Comparison of ENCODE assay signal across 8 cellular contexts in the genomic region with DNA sequence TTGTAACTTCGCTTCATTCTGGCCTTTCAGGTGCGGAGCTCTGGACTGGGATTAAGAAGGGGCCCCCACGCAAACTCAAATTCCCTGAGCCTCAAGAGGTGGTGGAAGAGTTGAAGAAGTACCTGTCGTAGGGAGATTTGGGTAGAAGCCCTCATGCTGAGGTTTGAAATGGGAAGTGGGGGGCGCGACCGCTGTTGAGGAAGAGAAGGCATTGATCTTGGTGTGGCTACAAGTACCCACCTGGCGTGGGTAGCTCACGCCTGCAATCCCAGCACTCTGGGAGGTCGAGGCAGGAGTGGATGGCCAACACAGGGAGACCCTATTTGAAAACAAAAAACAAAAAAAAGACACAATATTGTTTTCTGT. TPM values are rescaled to one million over a fixed set of nuclear protein-coding genes. Genes with fewer than 3 reads are reported as not detected.
DNase-seq lines count a peak whose midpoint lies in the region; ATAC-seq and TF ChIP-seq lines count a peak whose summit lies in the region.

No MANE protein-coding gene starts in this region.

- H3K4me1 Mint-ChIP-seq in activated CD4-positive, alpha-beta T cell treated with anti-CD3 and anti-CD28 coated beads, Interleukin-2, amount 10 ng/mL, durations not matched to agents 7 days and 5 days = peaks cover 42% of the 10 kb centered on the region

- H3K9me3 ChIP-seq in thoracic aorta = no peaks in the 10 kb centered on the region

- peaks cover 2% of the 10 kb centered on the region for H3K36me3 ChIP-seq in kidney epithelial cell (ENCODE audit: control insufficient read depth, insufficient read depth, low read length)
- peaks cover 30% of the 10 kb centered on the region for H3K36me3 ChIP-seq in thoracic aorta

- ATAC-seq in activated naive CD4-positive, alpha-beta T cell treated with anti-CD3 and anti-CD28 coated beads, Interleukin-2, amount 50 U/mL, for 72 hours = no peak
- no peak for ATAC-seq in thoracic aorta (ENCODE audit: insufficient number of reproducible peaks, low FRiP score, low read depth)

- peak overlapping the region; percentile 94 for H3K27ac Mint-ChIP-seq in activated CD4-positive, alpha-beta T cell treated with anti-CD3 and anti-CD28 coated beads, Interleukin-2, amount 10 ng/mL, durations not matched to agents 7 days and 5 days
- H3K27ac Mint-ChIP-seq in activated naive CD4-positive, alpha-beta T cell treated with anti-CD3 and anti-CD28 coated beads, Interleukin-2, amount 50 U/mL, for 72 hours = peak overlapping the region; percentile 99

- POLR2A ChIA-PET in activated CD4-positive, alpha-beta T cell treated with anti-CD3 and anti-CD28 coated beads, Interleukin-2, amount 10 ng/mL, durations not matched to agents 7 days and 5 days (lab: Charles Lee) = interaction anchor here (1.0 to 1.1 kb wide), 2 partner anchors 50 to 81 kb away, joined by 3 to 4 read pairs; no protein-coding TSS in a partner anchor

- CTCF ChIA-PET in activated CD4-positive, alpha-beta T cell treated with anti-CD3 and anti-CD28 coated beads, Interleukin-2, amount 10 ng/mL, durations not matched to agents 7 days and 5 days (lab: Charles Lee) = interaction anchor here (0.9 to 2.8 kb wide), 4 partner anchors 17 to 61 kb away, joined by 3 to 13 read pairs (median 5); no protein-coding TSS in a partner anchor

- H3K4me3 Mint-ChIP-seq in activated CD4-positive, alpha-beta T cell treated with anti-CD3 and anti-CD28 coated beads, Interleukin-2, amount 10 ng/mL, durations not matched to agents 7 days and 5 days = peak overlapping the region; percentile 98

- H3K36me3 Mint-ChIP-seq in activated CD4-positive, alpha-beta T cell treated with anti-CD3 and anti-CD28 coated beads, Interleukin-2, amount 10 ng/mL, durations not matched to agents 7 days and 5 days (ENCODE audit: low read depth) = peaks cover 57% of the 10 kb centered on the region
- H3K36me3 Mint-ChIP-seq in activated naive CD4-positive, alpha-beta T cell treated with anti-CD3 and anti-CD28 coated beads, Interleukin-2, amount 50 U/mL, for 72 hours = peaks cover 30 to 42% of the 10 kb centered on the region in 2 donors

- H3K27me3 ChIP-seq in kidney epithelial cell (ENCODE audit: control insufficient read depth, insufficient read depth, low read length) = no peaks in the 10 kb centered on the region
- H3K27me3 ChIP-seq in thoracic aorta (replicated peaks; ENCODE audit: insufficient read depth) = no peaks in the 10 kb centered on the region

- peak overlapping the region; percentile 84 to 95 for H3K27ac ChIP-seq in thoracic aorta

- no peak for DNase-seq in activated CD4-positive, alpha-beta T cell treated with anti-CD3 and anti-CD28 coated beads, Interleukin-2, amount 10 ng/mL, durations not matched to agents 7 days and 5 days
- DNase-seq in activated CD4-positive, alpha-beta T cell treated with anti-CD3 and anti-CD28 coated beads for 1 hour = no peak
- DNase-seq in activated naive CD4-positive, alpha-beta T cell treated with anti-CD3 and anti-CD28 coated beads, Interleukin-2, amount 50 U/mL, for 72 hours (ENCODE audit: low spot score in 2 of 2) = no peak
- no peak for DNase-seq in kidney epithelial cell (ENCODE audit: low read depth)
- no peak for DNase-seq in thoracic aorta (ENCODE audit: low spot score)
- no peak for DNase-seq in stimulated activated CD4-positive, alpha-beta T cell treated with anti-CD3 and anti-CD28 coated beads, Interleukin-2, amount 100 ng/mL, for 24 hours
- DNase-seq in GM13976 (ENCODE audit: low spot score) = no peak
- no peak for DNase-seq in retina

- H3K9me3 Mint-ChIP-seq in activated CD4-positive, alpha-beta T cell treated with anti-CD3 and anti-CD28 coated beads, Interleukin-2, amount 10 ng/mL, durations not matched to agents 7 days and 5 days = no peaks in the 10 kb centered on the region
- no peaks in the 10 kb centered on the region for H3K9me3 Mint-ChIP-seq in activated naive CD4-positive, alpha-beta T cell treated with anti-CD3 and anti-CD28 coated beads, Interleukin-2, amount 50 U/mL, for 72 hours

- peaks cover 3 to 19% of the 10 kb centered on the region in 2 donors for H3K4me1 ChIP-seq in thoracic aorta (ENCODE audit: control insufficient read depth in 1 of 2, low read depth in 2 of 2)

- in situ Hi-C loops in GM13976 (cut with MboI; ENCODE audit: low sequenced_read_pairs, unreplicated experiment) = loop anchor here (10.0 kb wide), 1 partner anchor 53 kb away; no protein-coding TSS in a partner anchor

- peak overlapping the region; percentile 92 for H3K4me3 ChIP-seq in kidney epithelial cell (ENCODE audit: low read depth, low read length)
- peak overlapping the region; percentile 86 for H3K4me3 ChIP-seq in thoracic aorta

- H3K27me3 Mint-ChIP-seq in activated CD4-positive, alpha-beta T cell treated with anti-CD3 and anti-CD28 coated beads, Interleukin-2, amount 10 ng/mL, durations not matched to agents 7 days and 5 days = no peaks in the 10 kb centered on the region

- no peak for TF ChIP-seq CTCF in kidney epithelial cell (IDR thresholded peaks at IDR 0.05; ENCODE audit: insufficient read depth, low read length, poor library complexity, severe bottlenecking)
- TF ChIP-seq CTCF in thoracic aorta (IDR thresholded peaks at IDR 0.05) = no peak
- no peak for TF ChIP-seq CTCF in GM13976 (IDR thresholded peaks at IDR 0.05; ENCODE audit: borderline replicate concordance, control extremely low read depth, extremely low read depth, insufficient read depth, missing control alignments)

RNA-seq across cellular contexts. Expression of gene SELENOH, which starts 0.8 kb away (rescaled TPM):
- 100 to 1,000 TPM; 129 to 181 TPM for total RNA-seq in activated CD4-positive, alpha-beta T cell treated with anti-CD3 and anti-CD28 coated beads, Interleukin-2, amount 10 ng/mL, durations not matched to agents 7 days and 5 days
- 100 to 1,000 TPM; 156 to 237 TPM for total RNA-seq in activated naive CD4-positive, alpha-beta T cell treated with anti-CD3 and anti-CD28 coated beads, Interleukin-2, amount 50 U/mL, for 72 hours
- total RNA-seq in kidney epithelial cell (249 and 278 TPM in 2 replicates), thoracic aorta (10 to 100 TPM; 73.9 to 78.0 TPM)

RNA-seq across cellular contexts. Expression of gene BTBD18, which starts 9.5 kb away (rescaled TPM):
- total RNA-seq in activated CD4-positive, alpha-beta T cell treated with anti-CD3 and anti-CD28 coated beads, Interleukin-2, amount 10 ng/mL, durations not matched to agents 7 days and 5 days = not detected
- total RNA-seq in activated naive CD4-positive, alpha-beta T cell treated with anti-CD3 and anti-CD28 coated beads, Interleukin-2, amount 50 U/mL, for 72 hours = not detected
- total RNA-seq in kidney epithelial cell = not detected in 2 replicates
- total RNA-seq in thoracic aorta = not detected

RNA-seq across cellular contexts. Expression of gene CTNND1, which starts 19.5 kb away (rescaled TPM):
- total RNA-seq in activated CD4-positive, alpha-beta T cell treated with anti-CD3 and anti-CD28 coated beads, Interleukin-2, amount 10 ng/mL, durations not matched to agents 7 days and 5 days = 1 to 10 TPM; 5.1 TPM
- total RNA-seq in activated naive CD4-positive, alpha-beta T cell treated with anti-CD3 and anti-CD28 coated beads, Interleukin-2, amount 50 U/mL, for 72 hours = 10 to 100 TPM; 10.4 to 19.7 TPM
- 103 and 105 TPM in 2 replicates for total RNA-seq in kidney epithelial cell
- 100 to 1,000 TPM in 1 of 2 donors, 10 to 100 TPM in 1; 95.3 to 119 TPM for total RNA-seq in thoracic aorta

RNA-seq across cellular contexts. Expression of gene TMX2, which starts 29.7 kb away (rescaled TPM):
- total RNA-seq in activated CD4-positive, alpha-beta T cell treated with anti-CD3 and anti-CD28 coated beads, Interleukin-2, amount 10 ng/mL, durations not matched to agents 7 days and 5 days = 10 to 100 TPM; 62.9 to 74.2 TPM
- total RNA-seq in activated naive CD4-positive, alpha-beta T cell treated with anti-CD3 and anti-CD28 coated beads, Interleukin-2, amount 50 U/mL, for 72 hours = 10 to 100 TPM; 51.1 to 52.7 TPM
- total RNA-seq in kidney epithelial cell (74.0 and 79.8 TPM in 2 replicates), thoracic aorta (10 to 100 TPM; 47.4 to 57.2 TPM)

RNA-seq across cellular contexts. Expression of gene MED19, which starts 30.1 kb away (rescaled TPM):
- 10 to 100 TPM; 11.8 to 12.2 TPM for total RNA-seq in activated CD4-positive, alpha-beta T cell treated with anti-CD3 and anti-CD28 coated beads, Interleukin-2, amount 10 ng/mL, durations not matched to agents 7 days and 5 days
- 10 to 100 TPM; 10.6 to 11.2 TPM for total RNA-seq in activated naive CD4-positive, alpha-beta T cell treated with anti-CD3 and anti-CD28 coated beads, Interleukin-2, amount 50 U/mL, for 72 hours
- total RNA-seq in kidney epithelial cell (26.8 and 27.6 TPM in 2 replicates), thoracic aorta (10 to 100 TPM; 11.1 to 11.9 TPM)
